ENCODE assay signal across 1 cellular context in the genomic region with DNA sequence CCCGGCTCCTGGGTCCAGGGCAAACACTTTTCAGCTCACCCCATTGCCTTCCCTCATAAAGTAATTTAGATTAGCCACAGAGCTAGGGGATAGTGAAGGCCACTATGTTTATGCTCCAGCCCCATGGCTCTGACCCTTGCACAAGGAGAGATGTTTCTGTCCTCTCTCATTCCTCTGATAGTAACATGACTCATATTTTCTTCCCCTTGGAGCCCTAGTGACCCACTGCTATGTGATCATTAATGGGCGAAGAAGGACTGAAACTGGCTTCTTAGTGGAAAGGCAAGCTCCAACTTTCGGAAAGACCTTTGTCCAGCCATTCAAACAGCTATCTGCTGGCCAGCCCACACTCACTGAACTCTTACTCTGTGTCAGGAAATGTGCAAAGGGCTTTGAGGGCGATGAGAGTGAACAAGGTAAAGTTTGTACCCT.
TF ChIP-seq lines count a peak whose summit lies in the region.

No MANE protein-coding gene starts in this region.

TF ChIP-seq in HepG2, 621 proteins besides CTCF, POLR2A, EP300 and RAD21 (continued from another document):
- peak; percentile 20; the same call in 1 of the 2 replicates for TF ChIP-seq HNF4A (CRISPR knock-in tag; IDR thresholded peaks at IDR 0.05)
- peak; percentile 8; the same call in 1 of the 2 replicates for TF ChIP-seq RXRB (CRISPR knock-in tag; IDR thresholded peaks at IDR 0.05; ENCODE audit: borderline replicate concordance)
- TF ChIP-seq ZBTB20 (CRISPR knock-in tag; IDR thresholded peaks at IDR 0.05; ENCODE audit: borderline replicate concordance, low read depth), result no peak
- TF ChIP-seq ETV5 (CRISPR knock-in tag; IDR thresholded peaks at IDR 0.05; ENCODE audit: borderline replicate concordance), result peak; percentile 10; the same call in 1 of the 2 replicates
- no peak for TF ChIP-seq ATAD3A (CRISPR knock-in tag; IDR thresholded peaks at IDR 0.05)
- no peak for TF ChIP-seq ZNF430 (CRISPR knock-in tag; IDR thresholded peaks at IDR 0.05)
- no peak for TF ChIP-seq SSRP1 (CRISPR knock-in tag; IDR thresholded peaks at IDR 0.05)
- TF ChIP-seq NR1H2 (CRISPR knock-in tag; IDR thresholded peaks at IDR 0.05; ENCODE audit: borderline replicate concordance, low read depth), result no peak
- TF ChIP-seq ZNF710 (CRISPR knock-in tag; IDR thresholded peaks at IDR 0.05; ENCODE audit: borderline replicate concordance), result 0 out of 2 replicates have a peak, but pooled peaks have one; percentile 27
- TF ChIP-seq, protein P1, sequence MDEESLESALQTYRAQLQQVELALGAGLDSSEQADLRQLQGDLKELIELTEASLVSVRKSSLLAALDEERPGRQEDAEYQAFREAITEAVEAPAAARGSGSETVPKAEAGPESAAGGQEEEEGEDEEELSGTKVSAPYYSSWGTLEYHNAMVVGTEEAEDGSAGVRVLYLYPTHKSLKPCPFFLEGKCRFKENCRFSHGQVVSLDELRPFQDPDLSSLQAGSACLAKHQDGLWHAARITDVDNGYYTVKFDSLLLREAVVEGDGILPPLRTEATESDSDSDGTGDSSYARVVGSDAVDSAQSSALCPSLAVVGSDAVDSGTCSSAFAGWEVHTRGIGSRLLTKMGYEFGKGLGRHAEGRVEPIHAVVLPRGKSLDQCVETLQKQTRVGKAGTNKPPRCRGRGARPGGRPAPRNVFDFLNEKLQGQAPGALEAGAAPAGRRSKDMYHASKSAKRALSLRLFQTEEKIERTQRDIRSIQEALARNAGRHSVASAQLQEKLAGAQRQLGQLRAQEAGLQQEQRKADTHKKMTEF (CRISPR knock-in tag; IDR thresholded peaks at IDR 0.05), result 0 out of 2 replicates have a peak, but pooled peaks have one; percentile 10
- TF ChIP-seq ZNF512 (CRISPR knock-in tag; IDR thresholded peaks at IDR 0.05), result no peak
- no peak for TF ChIP-seq TCF7L2 (IDR thresholded peaks at IDR 0.05; ENCODE audit: low read depth, low read length)
- TF ChIP-seq CBX5 (CRISPR knock-in tag; IDR thresholded peaks at IDR 0.05; ENCODE audit: borderline replicate concordance), result no peak
- no peak for TF ChIP-seq GABPB1 (CRISPR knock-in tag; IDR thresholded peaks at IDR 0.05)
- TF ChIP-seq BORCS8-MEF2B (CRISPR knock-in tag; IDR thresholded peaks at IDR 0.05), result no peak
- peak; percentile 27; the same call in 1 of the 2 replicates for TF ChIP-seq PAXIP1 (CRISPR knock-in tag; conservative IDR thresholded peaks at IDR 0.05)
- no peak for TF ChIP-seq ZC3H13 (CRISPR knock-in tag; IDR thresholded peaks at IDR 0.05)
- TF ChIP-seq, protein P2, sequence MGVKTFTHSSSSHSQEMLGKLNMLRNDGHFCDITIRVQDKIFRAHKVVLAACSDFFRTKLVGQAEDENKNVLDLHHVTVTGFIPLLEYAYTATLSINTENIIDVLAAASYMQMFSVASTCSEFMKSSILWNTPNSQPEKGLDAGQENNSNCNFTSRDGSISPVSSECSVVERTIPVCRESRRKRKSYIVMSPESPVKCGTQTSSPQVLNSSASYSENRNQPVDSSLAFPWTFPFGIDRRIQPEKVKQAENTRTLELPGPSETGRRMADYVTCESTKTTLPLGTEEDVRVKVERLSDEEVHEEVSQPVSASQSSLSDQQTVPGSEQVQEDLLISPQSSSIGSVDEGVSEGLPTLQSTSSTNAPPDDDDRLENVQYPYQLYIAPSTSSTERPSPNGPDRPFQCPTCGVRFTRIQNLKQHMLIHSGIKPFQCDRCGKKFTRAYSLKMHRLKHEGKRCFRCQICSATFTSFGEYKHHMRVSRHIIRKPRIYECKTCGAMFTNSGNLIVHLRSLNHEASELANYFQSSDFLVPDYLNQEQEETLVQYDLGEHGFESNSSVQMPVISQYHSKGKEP (CRISPR knock-in tag; IDR thresholded peaks at IDR 0.05), result no peak
- TF ChIP-seq NFE2L2 (IDR thresholded peaks at IDR 0.05; ENCODE audit: low read length), result no peak
- no peak for TF ChIP-seq ZNF496 (CRISPR knock-in tag; IDR thresholded peaks at IDR 0.05; ENCODE audit: insufficient replicate concordance)
- TF ChIP-seq RFXANK (CRISPR knock-in tag; IDR thresholded peaks at IDR 0.05), result no peak
- TF ChIP-seq FOXK1 (CRISPR knock-in tag; IDR thresholded peaks at IDR 0.05; ENCODE audit: borderline replicate concordance, low read depth), result no peak
- no peak; the same call in 1 of the 2 replicates for TF ChIP-seq NCOA2 (CRISPR knock-in tag; IDR thresholded peaks at IDR 0.05)
- no peak for TF ChIP-seq ZSCAN9 (CRISPR knock-in tag; IDR thresholded peaks at IDR 0.05; ENCODE audit: borderline replicate concordance)
- no peak for TF ChIP-seq ZNF574 (CRISPR knock-in tag; IDR thresholded peaks at IDR 0.05)
TF ChIP-seq in HepG2: peak in this region for 14.
